ENCODE assay signal across 9 cellular contexts in genomic region chr5:76601470-76601869, GRCh38. TPM values are rescaled to one million over a fixed set of nuclear protein-coding genes. Genes with fewer than 3 reads are reported as not detected.
DNase-seq lines count a peak whose midpoint lies in the region; TF ChIP-seq lines count a peak whose summit lies in the region.
"Had no signal": no experiment of that assay in that cellular context is flagged by ENCODE, and none has a peak within 500 bp of the region (broad histone marks: within the 10 kb centered on the region; RNA-seq: fewer than 3 reads in every experiment).

No MANE protein-coding gene starts in this region.

- H3K27ac Mint-ChIP-seq in type B pancreatic cell: no peak overlapping the region
- H3K27ac Mint-ChIP-seq: activated naive CD4-positive, alpha-beta T cell treated with anti-CD3 and anti-CD28 coated beads, Interleukin-2, amount 50 U/mL, for 24 hours had no signal

- 25% methylated on average over 3 of the region's 3 CpGs for WGBS in liver

- no peaks in the 10 kb centered on the region for H4K20me1 ChIP-seq in OCI-LY3 (ENCODE audit: insufficient read depth, low read length)

- no peak overlapping the region for H3K4me2 ChIP-seq in OCI-LY3 (ENCODE audit: low read length)

- H3K36me3 ChIP-seq in OCI-LY3 (replicated peaks; ENCODE audit: low read depth, low read length): no peaks in the 10 kb centered on the region
- peaks cover 6 to 53% (median 24%) of the 10 kb centered on the region in 4 donors for H3K36me3 ChIP-seq in liver (ENCODE audit: control insufficient read depth in 4 of 4, insufficient read depth in 3 of 4, low read depth in 1 of 4, low read length in 3 of 4)

- H3K27me3 ChIP-seq in OCI-LY3 (ENCODE audit: low read depth, low read length): no peaks in the 10 kb centered on the region
- no peaks in the 10 kb centered on the region for H3K27me3 ChIP-seq in liver (ENCODE audit: control insufficient read depth in 4 of 4, insufficient read depth in 4 of 4, low read length in 3 of 4)

- CTCF ChIA-PET in HEK293T (lab: Yijun Ruan, JAX): interaction anchor here (0.6 to 3.7 kb wide), 8 partner anchors 16 to 415 kb away, joined by 3 to 25 read pairs (median 4); no protein-coding TSS in a partner anchor

- no peaks in the 10 kb centered on the region for H3K9me3 Mint-ChIP-seq in type B pancreatic cell
- H3K9me3 Mint-ChIP-seq: activated naive CD4-positive, alpha-beta T cell treated with anti-CD3 and anti-CD28 coated beads, Interleukin-2, amount 50 U/mL, for 24 hours had no signal

- TF ChIP-seq CTCF in OCI-LY3 (IDR thresholded peaks at IDR 0.05; ENCODE audit: low read depth, low read length) (peak; percentile 69), liver (IDR thresholded peaks at IDR 0.05; ENCODE audit: low read depth, low read length, missing input control) (peak; percentile 67), type B pancreatic cell (conservative IDR thresholded peaks at IDR 0.05) (peak; percentile 84)

- H3K79me2 ChIP-seq in OCI-LY3 (ENCODE audit: low read length): no peaks in the 10 kb centered on the region

- no peak overlapping the region for H3K4me3 Mint-ChIP-seq in type B pancreatic cell
- H3K4me3 Mint-ChIP-seq: activated naive CD4-positive, alpha-beta T cell treated with anti-CD3 and anti-CD28 coated beads, Interleukin-2, amount 50 U/mL, for 24 hours had no signal

- peak; percentile 89 to 90 for TF ChIP-seq RAD21 in liver (IDR thresholded peaks at IDR 0.05)

- H3K9ac ChIP-seq in OCI-LY3 (ENCODE audit: low read length): no peak overlapping the region
- H3K9ac ChIP-seq in liver (ENCODE audit: low read depth in 1 of 2, low read length in 2 of 2): no peak overlapping the region

- H3K27ac ChIP-seq in OCI-LY3 (ENCODE audit: low read length) (no peak overlapping the region), liver (ENCODE audit: low read depth in 1 of 2, low read length in 2 of 2) (no peak overlapping the region)

- H3K4me1 ChIP-seq in OCI-LY3 (ENCODE audit: low read length) (peaks cover under 1% of the 10 kb centered on the region), liver (ENCODE audit: control insufficient read depth in 4 of 4, insufficient read depth in 4 of 4, low read length in 3 of 4) (no peaks in the 10 kb centered on the region)

- H3K9me3 ChIP-seq in OCI-LY3 (ENCODE audit: insufficient read depth, low read length) (no peaks in the 10 kb centered on the region), liver (ENCODE audit: control insufficient read depth in 4 of 4, low read length in 3 of 4) (no peaks in the 10 kb centered on the region)

- H3K36me3 Mint-ChIP-seq in type B pancreatic cell: no peaks in the 10 kb centered on the region

- peaks cover 5% of the 10 kb centered on the region for H3K4me1 Mint-ChIP-seq in type B pancreatic cell (ENCODE audit: unreplicated experiment)
- H3K4me1 Mint-ChIP-seq: activated naive CD4-positive, alpha-beta T cell treated with anti-CD3 and anti-CD28 coated beads, Interleukin-2, amount 50 U/mL, for 24 hours had no signal

- no peaks in the 10 kb centered on the region for H3K27me3 Mint-ChIP-seq in type B pancreatic cell
- H3K27me3 Mint-ChIP-seq: activated naive CD4-positive, alpha-beta T cell treated with anti-CD3 and anti-CD28 coated beads, Interleukin-2, amount 50 U/mL, for 24 hours had no signal

- no peak overlapping the region for H3K4me3 ChIP-seq in OCI-LY3 (ENCODE audit: low read length)
- no peak overlapping the region for H3K4me3 ChIP-seq in liver (ENCODE audit: low read depth in 1 of 3, low read length in 3 of 3)

- POLR2A ChIA-PET in HEK293T (lab: Yijun Ruan, JAX): no interaction called here

- peak; percentile 7 to 59 (median 51) for DNase-seq in NCI-H1417 (lab: John Stamatoyannopoulos, UW)
- DNase-seq in NCI-H1417 treated with DMSO at 0.1 percent for 48 hours (lab: John Stamatoyannopoulos, UW): no peak
- DNase-seq in HEK293T (ENCODE audit: extremely low spot score): peak; percentile 62
- DNase-seq in dedifferentiated amniotic fluid mesenchymal stem cell (ENCODE audit: extremely low spot score): peak; percentile 82
- DNase-seq in type B pancreatic cell (ENCODE audit: extremely low spot score, unreplicated experiment): no peak
- no peak for DNase-seq in UCSD-AML1 (lab: John Stamatoyannopoulos, UW; ENCODE audit: unreplicated experiment)

- no peak overlapping the region for H2AFZ ChIP-seq in OCI-LY3 (ENCODE audit: low read depth, low read length)

TF ChIP-seq in HEK293T, 16 proteins besides CTCF, POLR2A, EP300 and RAD21:
- TF ChIP-seq NFRKB (IDR thresholded peaks at IDR 0.05) (no peak), FOXM1 (IDR thresholded peaks at IDR 0.05; ENCODE audit: borderline replicate concordance) (no peak), BHLHE40 (IDR thresholded peaks at IDR 0.05; ENCODE audit: borderline replicate concordance) (no peak), HDGF (IDR thresholded peaks at IDR 0.05; ENCODE audit: borderline replicate concordance) (no peak), LEF1 (IDR thresholded peaks at IDR 0.05; ENCODE audit: borderline replicate concordance) (no peak), FOXA1 (IDR thresholded peaks at IDR 0.05) (no peak), TARDBP (IDR thresholded peaks at IDR 0.05) (no peak), L3MBTL2 (conservative IDR thresholded peaks at IDR 0.05) (no peak), ZNF384 (IDR thresholded peaks at IDR 0.05) (no peak), ARNT (IDR thresholded peaks at IDR 0.05) (no peak), FOXK2 (IDR thresholded peaks at IDR 0.05) (no peak), SUZ12 (IDR thresholded peaks at IDR 0.05) (no peak), CTBP1 (IDR thresholded peaks at IDR 0.05; ENCODE audit: borderline replicate concordance) (no peak), ELF4 (IDR thresholded peaks at IDR 0.05) (no peak)

TF ChIP-seq in liver, 16 proteins besides CTCF, POLR2A, EP300 and RAD21:
- TF ChIP-seq JUND (IDR thresholded peaks at IDR 0.05) (no peak), YY1 (IDR thresholded peaks at IDR 0.05) (no peak), RXRA (IDR thresholded peaks at IDR 0.05) (no peak), TAF1 (conservative IDR thresholded peaks at IDR 0.05) (no peak), MAX (IDR thresholded peaks at IDR 0.05) (no peak), FOXA2 (IDR thresholded peaks at IDR 0.05) (peak; percentile 9), FOXA1 (IDR thresholded peaks at IDR 0.05) (no peak), ATF3 (IDR thresholded peaks at IDR 0.05) (no peak)

RNA-seq across cellular contexts. Expression of gene F2RL2, which starts 21.7 kb away (rescaled TPM):
- total RNA-seq in liver (1 to 10 TPM in 1 of 2 donors, under 1 TPM in 1; 0.08 to 1.0 TPM), type B pancreatic cell (ENCODE audit: low replicate concordance) (0.29 and 5.1 TPM in 2 replicates)
- polyA plus RNA-seq in liver: 1 to 10 TPM in 1 of 2 donors, under 1 TPM in 1; 0.54 to 1.3 TPM

Comparison
In these comparisons a context has a peak if more than half of its experiments do, and no peak if none do; other contexts are left out.
1. DNase-seq: peak in NCI-H1417 (3 of 3), HEK293T (single experiment) and dedifferentiated amniotic fluid mesenchymal stem cell (single experiment); none in NCI-H1417 treated with DMSO at 0.1 percent for 48 hours (single experiment), type B pancreatic cell (single experiment) and UCSD-AML1 (single experiment).
2. Peak in every context shown above with its lines, with median percentiles within 50 percentile points of each other: CTCF ChIP-seq.